In the genomic region with DNA sequence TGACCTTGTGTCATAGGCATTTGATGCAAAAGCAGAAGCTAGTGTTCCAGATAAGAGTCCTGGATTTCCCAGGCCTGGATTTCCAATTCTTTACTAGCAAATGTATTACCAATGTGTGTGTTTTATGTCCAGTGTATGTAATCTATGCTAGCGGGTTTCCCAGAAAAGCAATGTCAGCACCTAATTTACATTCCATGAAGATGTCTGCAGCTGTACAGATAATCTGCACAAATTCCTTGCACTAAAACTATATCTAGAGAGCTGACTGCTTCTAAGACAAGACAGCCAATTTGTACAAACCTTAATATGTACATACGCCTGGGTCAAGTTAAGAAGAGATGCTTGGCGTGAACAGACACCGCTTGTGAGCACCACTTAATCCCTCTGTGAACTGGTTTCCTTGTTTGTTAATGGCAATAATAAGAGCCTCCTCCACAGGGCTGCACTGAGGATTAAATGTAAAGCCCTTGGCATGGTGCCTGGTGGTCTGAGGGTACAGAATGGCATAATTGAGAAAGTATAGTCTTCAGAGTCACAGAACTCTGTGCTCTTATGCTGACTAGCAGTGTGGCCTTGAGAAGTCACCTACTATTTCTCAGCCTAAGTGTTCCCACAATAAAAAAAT, we compare ENCODE assay signal across 1 cellular context.
TF ChIP-seq lines count a peak whose summit lies in the region.

No MANE protein-coding gene starts in this region.

TF ChIP-seq in IMR-90, 13 proteins besides CTCF, POLR2A, EP300 and RAD21:
- TF ChIP-seq CHD1 (IDR thresholded peaks at IDR 0.05; ENCODE audit: low read depth, low read length) (no peak), MAFK (IDR thresholded peaks at IDR 0.05; ENCODE audit: low read depth, low read length) (no peak), BHLHE40 (IDR thresholded peaks at IDR 0.05; ENCODE audit: low read depth, low read length) (no peak)
